Comparison of ENCODE assay signal across 7 cellular contexts in the genomic region with DNA sequence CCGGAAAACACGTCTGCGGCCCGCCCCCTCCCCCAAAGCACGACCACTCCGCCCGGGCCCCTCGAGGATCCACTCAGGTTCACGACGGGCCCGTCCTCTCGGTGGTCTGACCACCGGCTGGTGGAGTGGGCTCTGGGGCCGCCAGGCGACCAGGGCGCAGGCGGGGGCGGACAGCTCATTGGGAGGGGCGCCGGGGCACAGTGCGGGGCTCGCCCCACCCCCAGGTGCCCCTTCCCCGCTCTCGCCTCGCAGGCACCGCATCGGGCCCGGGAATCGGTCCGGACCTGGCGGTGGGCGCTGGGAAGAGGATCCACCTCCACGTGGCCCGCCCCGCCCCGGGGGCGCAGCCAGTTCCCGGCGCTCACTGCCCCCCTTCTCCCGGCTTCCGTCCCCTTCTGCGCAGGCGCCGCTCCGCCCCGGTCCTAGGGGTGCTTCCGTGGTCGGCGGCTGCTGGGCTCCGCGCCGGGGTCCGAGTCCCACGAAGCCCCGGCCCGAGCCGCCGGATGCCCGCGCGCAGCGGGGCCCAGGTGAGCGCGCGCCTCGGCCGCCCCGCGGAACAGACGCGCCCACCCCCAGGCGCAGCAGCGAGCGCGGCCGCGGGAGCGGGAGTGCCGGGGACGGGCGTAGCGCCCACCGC. TPM values are rescaled to one million over a fixed set of nuclear protein-coding genes. Genes with fewer than 3 reads are reported as not detected.
DNase-seq lines count a peak whose midpoint lies in the region; ATAC-seq, FAIRE-seq and TF ChIP-seq lines count a peak whose summit lies in the region.

Gene MPG (plus strand): TSS at position 419 of the 637 bp plus-strand sequence. CDS start 85 bp downstream, at position 504.

- peak within 1 kb of the TSS; percentile 84 for H3K4me3 Mint-ChIP-seq in central memory CD8-positive, alpha-beta T cell

- no peaks in the 10 kb centered on the region for H3K36me3 ChIP-seq in kidney (ENCODE audit: control insufficient read depth in 1 of 2, insufficient read depth in 2 of 2, low read length in 2 of 2)

- H3K9me3 Mint-ChIP-seq in central memory CD8-positive, alpha-beta T cell = no peaks in the 10 kb centered on the region

- DNase-seq in GM18507 (ENCODE audit: extremely low spot score, insufficient read length, low read depth) (peak; percentile 98), NCI-H2171 treated with DMSO at 0.1 percent for 48 hours (lab: John Stamatoyannopoulos, UW) (peak; percentile 51), kidney (peak; percentile 96)
- DNase-seq in central memory CD8-positive, alpha-beta T cell (ENCODE audit: low spot score in 2 of 2) = peak; percentile 61 to 63
- peak; percentile 90 for DNase-seq in stimulated activated CD4-positive, alpha-beta T cell treated with anti-CD3 and anti-CD28 coated beads, Interleukin-15, amount 100 ng/mL, for 24 hours

- no peak for TF ChIP-seq CTCF in kidney (IDR thresholded peaks at IDR 0.05; ENCODE audit: borderline replicate concordance, extremely low read depth, insufficient read depth)

- peak within 1 kb of the TSS; percentile 78 to 80 for H3K27ac ChIP-seq in kidney (ENCODE audit: low read depth in 2 of 2, low read length in 2 of 2)

- H3K27ac Mint-ChIP-seq in central memory CD8-positive, alpha-beta T cell (ENCODE audit: low read depth) = peak within 1 kb of the TSS; percentile 76

- H3K4me1 Mint-ChIP-seq in central memory CD8-positive, alpha-beta T cell = peaks cover 29% of the 10 kb centered on the region

- intact Hi-C loops in kidney (cut with DNase I) = no loop called here

- peak within 1 kb of the TSS; percentile 71 to 86 for H3K4me3 ChIP-seq in kidney (ENCODE audit: low read length in 2 of 2)

- peak; percentile 61 for ATAC-seq in HG02852 (IDR thresholded peaks at IDR 0.05; ENCODE audit: unreplicated experiment)
- ATAC-seq in activated CD4-positive, CD25-positive, alpha-beta regulatory T cell treated with anti-CD3 and anti-CD28 coated beads, Interleukin-2, amount 50 U/mL, for 24 hours = peak; percentile 74 to 77
- peak; percentile 80 for ATAC-seq in central memory CD8-positive, alpha-beta T cell (replicated peaks; ENCODE audit: extremely low read depth, poor library complexity, severe bottlenecking)

- H3K27me3 Mint-ChIP-seq in central memory CD8-positive, alpha-beta T cell = peaks cover 16% of the 10 kb centered on the region

- peaks cover 12% of the 10 kb centered on the region for H3K36me3 Mint-ChIP-seq in central memory CD8-positive, alpha-beta T cell (ENCODE audit: insufficient read depth)

- peak within 1 kb of the TSS; percentile 71 to 84 for H3K9ac ChIP-seq in kidney (ENCODE audit: low read length in 2 of 2)

- no peaks in the 10 kb centered on the region for H3K9me3 ChIP-seq in kidney (ENCODE audit: control insufficient read depth in 1 of 2, low read length in 2 of 2)

- FAIRE-seq in GM18507 (lab: Jason Lieb, UNC) = peak; percentile 77
- no peak for FAIRE-seq in kidney (lab: Jason Lieb, UNC)

- H3K4me1 ChIP-seq in kidney (ENCODE audit: control insufficient read depth in 1 of 2, insufficient read depth in 1 of 2, low read depth in 1 of 2, low read length in 2 of 2) = peaks cover 5 to 29% of the 10 kb centered on the region in 2 donors

RNA-seq across cellular contexts. Expression of gene MPG, which starts in this region (rescaled TPM):
- 40.8 TPM for total RNA-seq in kidney
- polyA plus RNA-seq in kidney (ENCODE audit: insufficient read depth, low read depth, low replicate concordance) = 54.3 TPM

Comparison
In these comparisons a context has a peak if more than half of its experiments do, and no peak if none do; other contexts are left out.
1. Peak in every context shown above with its lines: DNase-seq, ATAC-seq, H3K4me3 ChIP-seq and H3K27ac ChIP-seq.